ENCODE assay signal across 8 cellular contexts in the genomic region with DNA sequence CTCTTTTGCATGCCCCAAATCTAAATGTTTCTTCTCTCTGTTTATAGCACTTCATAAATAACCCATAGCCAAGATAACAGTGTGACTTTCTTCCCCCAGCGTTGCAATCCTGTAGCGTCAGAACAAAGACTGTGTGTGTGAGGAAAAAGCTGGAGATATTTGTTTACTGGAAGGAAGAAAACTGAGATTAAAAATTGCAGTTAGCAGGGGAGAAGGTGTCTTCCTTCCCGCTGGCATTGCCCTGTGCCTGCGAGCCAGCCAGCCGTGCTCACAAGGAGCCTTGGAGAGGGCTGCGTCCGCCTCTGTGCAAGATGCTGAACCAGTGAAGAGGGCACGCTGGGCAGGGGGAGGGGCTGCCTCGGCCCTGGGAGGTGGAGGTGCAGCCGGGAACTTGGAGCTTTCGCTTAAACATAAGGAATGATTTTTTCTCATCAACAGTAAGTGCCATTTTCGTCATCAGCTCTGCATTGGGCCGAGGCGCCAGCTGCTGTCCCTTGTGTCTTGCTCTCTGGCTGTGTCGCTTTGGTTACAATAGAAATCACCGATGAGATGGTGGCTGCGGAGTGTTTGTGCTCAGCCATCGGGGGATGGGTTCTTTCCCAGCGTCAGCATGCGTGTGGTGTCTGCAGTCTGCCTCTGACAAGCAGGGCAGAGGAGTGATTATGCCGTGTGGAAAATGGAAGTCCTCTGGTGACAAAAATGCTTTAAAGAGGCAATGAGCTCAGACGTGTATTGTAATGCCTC.
DNase-seq lines count a peak whose midpoint lies in the region; ATAC-seq and TF ChIP-seq lines count a peak whose summit lies in the region.

No MANE protein-coding gene starts in this region.

- DNase-seq in CD4-positive, alpha-beta memory T cell, result peak; percentile 8 to 61 (median 19)
- peak; percentile 29 for DNase-seq in H4 (ENCODE audit: low spot score)
- peak; percentile 36 for DNase-seq in NCI-H510A (lab: John Stamatoyannopoulos, UW)
- DNase-seq in lung (ENCODE audit: low spot score), result peak; percentile 62
- no peak for DNase-seq in NCI-H446 treated with DMSO at 0.1 percent for 48 hours (lab: John Stamatoyannopoulos, UW)

- H3K36me3 Mint-ChIP-seq in CD4-positive, alpha-beta memory T cell, result peaks cover 26 to 66% of the 10 kb centered on the region in 2 donors

- H3K36me3 ChIP-seq in CD4-positive, alpha-beta memory T cell (ENCODE audit: insufficient read depth, low read length), result peaks cover 9% of the 10 kb centered on the region
- H3K36me3 ChIP-seq in lung (ENCODE audit: control insufficient read depth in 2 of 2, insufficient read depth in 2 of 2, low read length in 2 of 2), result peaks cover 0 to 2% of the 10 kb centered on the region in 2 donors

- peak overlapping the region; percentile 63 to 87 (median 80) for H3K4me3 Mint-ChIP-seq in CD4-positive, alpha-beta memory T cell

- H3K27ac Mint-ChIP-seq in CD4-positive, alpha-beta memory T cell, result peak overlapping the region; percentile 91 to 99 (median 93)

- H3K4me1 ChIP-seq in CD4-positive, alpha-beta memory T cell (ENCODE audit: insufficient read depth, low read length), result peaks cover 44% of the 10 kb centered on the region
- H3K4me1 ChIP-seq in lung (ENCODE audit: control insufficient read depth in 2 of 2, insufficient read depth in 2 of 2, low read length in 2 of 2), result peaks cover 16 to 20% of the 10 kb centered on the region in 2 donors

- H3K4me1 Mint-ChIP-seq in CD4-positive, alpha-beta memory T cell, result peaks cover 40 to 73% (median 59%) of the 10 kb centered on the region in 4 donors

- 20 to 22% methylated on average over 22 of the region's 22 CpGs for WGBS in lung, 2 donors

- no peak for TF ChIP-seq CTCF in lung (IDR thresholded peaks at IDR 0.05; ENCODE audit: control extremely low read depth, extremely low read depth)

- peaks cover 0 to 3% (median 0%) of the 10 kb centered on the region in 8 donors for H3K9me3 Mint-ChIP-seq in CD4-positive, alpha-beta memory T cell

- peak overlapping the region; percentile 4 for H3K27ac ChIP-seq in CD4-positive, alpha-beta memory T cell (ENCODE audit: low read depth, low read length)
- H3K27ac ChIP-seq in cingulate gyrus (ENCODE audit: low read depth, low read length) (peak overlapping the region; percentile 78), lung (ENCODE audit: low read depth in 1 of 2, low read length in 1 of 2) (peak overlapping the region; percentile 64 to 82), temporal lobe (ENCODE audit: low read depth, low read length) (peak overlapping the region; percentile 66)

- CTCF ChIA-PET in CD4-positive, alpha-beta memory T cell (lab: Charles Lee; ENCODE audit: partially characterized antibody), result no interaction called here

- intact Hi-C loops in CD4-positive, alpha-beta memory T cell (cut with micrococcal nuclease), result no loop called here

- H3K27me3 Mint-ChIP-seq in CD4-positive, alpha-beta memory T cell, result no peaks in the 10 kb centered on the region

- POLR2A ChIA-PET in CD4-positive, alpha-beta memory T cell (lab: Charles Lee; ENCODE audit: partially characterized antibody), result interaction anchor here (1.6 to 1.7 kb wide), 2 partner anchors 20 to 333 kb away, joined by 3 read pairs; no protein-coding TSS in a partner anchor

- peak overlapping the region in 1 of 2 donors; percentile 34 for H3K4me3 ChIP-seq in CD4-positive, alpha-beta memory T cell (ENCODE audit: low read length in 2 of 2)
- no peak overlapping the region for H3K4me3 ChIP-seq in lung

- peak; percentile 37 for ATAC-seq in lung (ENCODE audit: insufficient read depth, low FRiP score)
- ATAC-seq in GM18517 (IDR thresholded peaks at IDR 0.05; ENCODE audit: unreplicated experiment), result no peak

- H3K9me3 ChIP-seq in CD4-positive, alpha-beta memory T cell (ENCODE audit: control insufficient read depth in 1 of 2, low read length in 2 of 2), result no peaks in the 10 kb centered on the region
- H3K9me3 ChIP-seq in lung (ENCODE audit: control insufficient read depth in 2 of 2, insufficient read depth in 1 of 2, low read length in 1 of 2), result peaks cover 0 to 2% of the 10 kb centered on the region in 2 donors

- no peaks in the 10 kb centered on the region for H3K27me3 ChIP-seq in CD4-positive, alpha-beta memory T cell (ENCODE audit: insufficient read depth, low read length)
- H3K27me3 ChIP-seq in lung (ENCODE audit: control insufficient read depth, insufficient read depth), result no peaks in the 10 kb centered on the region

Comparison
In these comparisons a context has a peak if more than half of its experiments do, and no peak if none do; other contexts are left out.
1. H3K27ac ChIP-seq: peak in every context shown above with its lines; median percentile 78 in cingulate gyrus; 73 in lung; 66 in temporal lobe; 4 in CD4-positive, alpha-beta memory T cell.